11 cellular contexts compared by ENCODE assay signal in genomic region chr11:119376197-119376847, GRCh38. TPM values are rescaled to one million over a fixed set of nuclear protein-coding genes. Genes with fewer than 3 reads are reported as not detected.
DNase-seq lines count a peak whose midpoint lies in the region; ATAC-seq and TF ChIP-seq lines count a peak whose summit lies in the region.
"Had no signal": no experiment of that assay in that cellular context is flagged by ENCODE, and none has a peak within 500 bp of the region (broad histone marks: within the 10 kb centered on the region; RNA-seq: fewer than 3 reads in every experiment).

No MANE protein-coding gene starts in this region.

- no peak for TF ChIP-seq EP300 in suprapubic skin (IDR thresholded peaks at IDR 0.05)

- WGBS in suprapubic skin, result 62% methylated on average over 5 of the region's 11 CpGs

- TF ChIP-seq POLR2A in suprapubic skin (IDR thresholded peaks at IDR 0.05), result no peak

- H3K27ac ChIP-seq in angular gyrus (ENCODE audit: low read depth, low read length), result peak overlapping the region; percentile 99
- H3K27ac ChIP-seq in suprapubic skin, result peak overlapping the region; percentile 52

- H3K4me1 ChIP-seq in suprapubic skin, result peaks cover 30% of the 10 kb centered on the region

- no peaks in the 10 kb centered on the region for H3K36me3 ChIP-seq in suprapubic skin

- ATAC-seq in left lobe of liver (peak; percentile 68), HG03139 (IDR thresholded peaks at IDR 0.05; ENCODE audit: unreplicated experiment) (no peak)
- ATAC-seq: GM12878 had no signal

- DNase-seq in NCI-H1105 (lab: John Stamatoyannopoulos, UW) (peak; percentile 84), left lobe of liver (ENCODE audit: low spot score) (peak; percentile 77), suprapubic skin (ENCODE audit: low spot score in 2 of 2) (peak in 1 of 2 donors; percentile 64), AG20443 (ENCODE audit: low spot score) (no peak), D341Med (ENCODE audit: low spot score) (no peak), cerebellar cortex (ENCODE audit: low spot score) (no peak)
- DNase-seq: naive B cell had no signal

- no peaks in the 10 kb centered on the region for H3K9me3 ChIP-seq in suprapubic skin

- no peaks in the 10 kb centered on the region for H3K27me3 ChIP-seq in suprapubic skin

- H3K4me3 ChIP-seq in suprapubic skin, result no peak overlapping the region
- H3K4me3 ChIP-seq: GM12878 had no signal

- no peak for TF ChIP-seq CTCF in suprapubic skin (IDR thresholded peaks at IDR 0.05)

RNA-seq across cellular contexts. Expression of gene USP2, which starts 5.2 kb away (rescaled TPM):
- total RNA-seq in left lobe of liver (10.9 TPM), suprapubic skin (10 to 100 TPM in 3 of 4 donors, 1 to 10 TPM in 1; 5.9 to 25.4 (median 15.2) TPM)

RNA-seq across cellular contexts. Expression of gene MFRP, which starts 29.8 kb away (rescaled TPM):
- total RNA-seq in left lobe of liver (not detected), suprapubic skin (under 1 TPM in 1 of 4 donors, not detected in 3; 0.11 TPM)
- total RNA-seq: GM12878; T-helper 1 cell treated with Interleukin-12 subunit alpha and Interleukin-12 subunit beta and Interleukin-4 antibody, amounts not matched to agents 30 ng/mL and 1 ng/mL, for 36 hours had no signal

RNA-seq across cellular contexts. Expression of gene C1QTNF5, which starts 35.6 kb away (rescaled TPM):
- total RNA-seq in left lobe of liver (4.7 TPM), suprapubic skin (1 to 10 TPM; 3.7 to 9.8 (median 4.9) TPM)
- total RNA-seq: GM12878; T-helper 1 cell treated with Interleukin-12 subunit alpha and Interleukin-12 subunit beta and Interleukin-4 antibody, amounts not matched to agents 30 ng/mL and 1 ng/mL, for 36 hours had no signal

RNA-seq across cellular contexts. Expression of gene RNF26, which starts 42.0 kb away (rescaled TPM):
- total RNA-seq in left lobe of liver, result 15.0 TPM
- total RNA-seq in suprapubic skin, result 10 to 100 TPM; 13.3 to 21.4 (median 15.4) TPM

RNA-seq across cellular contexts. Expression of gene THY1, which starts 46.6 kb away (rescaled TPM):
- 0.96 TPM for total RNA-seq in left lobe of liver
- 10 to 100 TPM in 1 of 4 donors, 1 to 10 TPM in 3; 3.5 to 18.8 (median 6.9) TPM for total RNA-seq in suprapubic skin

Comparison
In these comparisons a context has a peak if more than half of its experiments do, and no peak if none do; other contexts are left out.
1. DNase-seq: peak in NCI-H1105 (single experiment) and left lobe of liver (single experiment); none in AG20443 (single experiment), D341Med (single experiment) and cerebellar cortex (single experiment).